Comparison of ENCODE assay signal across 1 cellular context in genomic region chr17:63406689-63407330, GRCh38.
A peak's percentile ranks its signal among the peaks of the same experiment; 100 is the strongest.
TF ChIP-seq lines count a peak whose summit lies in the region.

No MANE protein-coding gene starts in this region.

TF ChIP-seq in K562, 482 proteins besides CTCF, POLR2A, EP300 and RAD21 (continued from another document):
- TF ChIP-seq, protein P1, sequence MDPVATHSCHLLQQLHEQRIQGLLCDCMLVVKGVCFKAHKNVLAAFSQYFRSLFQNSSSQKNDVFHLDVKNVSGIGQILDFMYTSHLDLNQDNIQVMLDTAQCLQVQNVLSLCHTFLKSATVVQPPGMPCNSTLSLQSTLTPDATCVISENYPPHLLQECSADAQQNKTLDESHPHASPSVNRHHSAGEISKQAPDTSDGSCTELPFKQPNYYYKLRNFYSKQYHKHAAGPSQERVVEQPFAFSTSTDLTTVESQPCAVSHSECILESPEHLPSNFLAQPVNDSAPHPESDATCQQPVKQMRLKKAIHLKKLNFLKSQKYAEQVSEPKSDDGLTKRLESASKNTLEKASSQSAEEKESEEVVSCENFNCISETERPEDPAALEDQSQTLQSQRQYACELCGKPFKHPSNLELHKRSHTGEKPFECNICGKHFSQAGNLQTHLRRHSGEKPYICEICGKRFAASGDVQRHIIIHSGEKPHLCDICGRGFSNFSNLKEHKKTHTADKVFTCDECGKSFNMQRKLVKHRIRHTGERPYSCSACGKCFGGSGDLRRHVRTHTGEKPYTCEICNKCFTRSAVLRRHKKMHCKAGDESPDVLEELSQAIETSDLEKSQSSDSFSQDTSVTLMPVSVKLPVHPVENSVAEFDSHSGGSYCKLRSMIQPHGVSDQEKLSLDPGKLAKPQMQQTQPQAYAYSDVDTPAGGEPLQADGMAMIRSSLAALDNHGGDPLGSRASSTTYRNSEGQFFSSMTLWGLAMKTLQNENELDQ (CRISPR knock-in tag; IDR thresholded peaks at IDR 0.05; ENCODE audit: borderline replicate concordance): no peak
- peak; percentile 44; the same call in 1 of the 2 replicates for TF ChIP-seq NBN (IDR thresholded peaks at IDR 0.05; ENCODE audit: low read depth)
- TF ChIP-seq, protein P2, sequence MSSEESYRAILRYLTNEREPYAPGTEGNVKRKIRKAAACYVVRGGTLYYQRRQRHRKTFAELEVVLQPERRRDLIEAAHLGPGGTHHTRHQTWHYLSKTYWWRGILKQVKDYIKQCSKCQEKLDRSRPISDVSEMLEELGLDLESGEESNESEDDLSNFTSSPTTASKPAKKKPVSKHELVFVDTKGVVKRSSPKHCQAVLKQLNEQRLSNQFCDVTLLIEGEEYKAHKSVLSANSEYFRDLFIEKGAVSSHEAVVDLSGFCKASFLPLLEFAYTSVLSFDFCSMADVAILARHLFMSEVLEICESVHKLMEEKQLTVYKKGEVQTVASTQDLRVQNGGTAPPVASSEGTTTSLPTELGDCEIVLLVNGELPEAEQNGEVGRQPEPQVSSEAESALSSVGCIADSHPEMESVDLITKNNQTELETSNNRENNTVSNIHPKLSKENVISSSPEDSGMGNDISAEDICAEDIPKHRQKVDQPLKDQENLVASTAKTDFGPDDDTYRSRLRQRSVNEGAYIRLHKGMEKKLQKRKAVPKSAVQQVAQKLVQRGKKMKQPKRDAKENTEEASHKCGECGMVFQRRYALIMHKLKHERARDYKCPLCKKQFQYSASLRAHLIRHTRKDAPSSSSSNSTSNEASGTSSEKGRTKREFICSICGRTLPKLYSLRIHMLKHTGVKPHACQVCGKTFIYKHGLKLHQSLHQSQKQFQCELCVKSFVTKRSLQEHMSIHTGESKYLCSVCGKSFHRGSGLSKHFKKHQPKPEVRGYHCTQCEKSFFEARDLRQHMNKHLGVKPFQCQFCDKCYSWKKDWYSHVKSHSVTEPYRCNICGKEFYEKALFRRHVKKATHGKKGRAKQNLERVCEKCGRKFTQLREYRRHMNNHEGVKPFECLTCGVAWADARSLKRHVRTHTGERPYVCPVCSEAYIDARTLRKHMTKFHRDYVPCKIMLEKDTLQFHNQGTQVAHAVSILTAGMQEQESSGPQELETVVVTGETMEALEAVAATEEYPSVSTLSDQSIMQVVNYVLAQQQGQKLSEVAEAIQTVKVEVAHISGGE (CRISPR knock-in tag; IDR thresholded peaks at IDR 0.05): no peak
- TF ChIP-seq RCOR1 (IDR thresholded peaks at IDR 0.05; ENCODE audit: borderline replicate concordance in 1 of 2, low read depth in 2 of 2, low read length in 2 of 2): peak in 1 of 2 experiments; percentile 64; a peak in 1 of 4 replicates
- no peak for TF ChIP-seq HSF4 (CRISPR knock-in tag; IDR thresholded peaks at IDR 0.05; ENCODE audit: borderline replicate concordance)
- no peak for TF ChIP-seq POLR3A (IDR thresholded peaks at IDR 0.05; ENCODE audit: borderline replicate concordance, extremely low read depth, insufficient read depth, insufficient read length)
- 0 out of 2 replicates have a peak, but pooled peaks have one; percentile 16 for TF ChIP-seq MTA3 (IDR thresholded peaks at IDR 0.05; ENCODE audit: borderline replicate concordance)
- peak; percentile 15; the same call in 1 of the 2 replicates for TF ChIP-seq STAT5A (IDR thresholded peaks at IDR 0.05; ENCODE audit: borderline replicate concordance, low read length)
- TF ChIP-seq STAG1 (CRISPR knock-in tag; IDR thresholded peaks at IDR 0.05; ENCODE audit: borderline replicate concordance): peak; percentile 42; the same call in 1 of the 2 replicates
- peak; percentile 18 for TF ChIP-seq MEIS2 (IDR thresholded peaks at IDR 0.05; ENCODE audit: partially characterized antibody)
- TF ChIP-seq, protein P3, sequence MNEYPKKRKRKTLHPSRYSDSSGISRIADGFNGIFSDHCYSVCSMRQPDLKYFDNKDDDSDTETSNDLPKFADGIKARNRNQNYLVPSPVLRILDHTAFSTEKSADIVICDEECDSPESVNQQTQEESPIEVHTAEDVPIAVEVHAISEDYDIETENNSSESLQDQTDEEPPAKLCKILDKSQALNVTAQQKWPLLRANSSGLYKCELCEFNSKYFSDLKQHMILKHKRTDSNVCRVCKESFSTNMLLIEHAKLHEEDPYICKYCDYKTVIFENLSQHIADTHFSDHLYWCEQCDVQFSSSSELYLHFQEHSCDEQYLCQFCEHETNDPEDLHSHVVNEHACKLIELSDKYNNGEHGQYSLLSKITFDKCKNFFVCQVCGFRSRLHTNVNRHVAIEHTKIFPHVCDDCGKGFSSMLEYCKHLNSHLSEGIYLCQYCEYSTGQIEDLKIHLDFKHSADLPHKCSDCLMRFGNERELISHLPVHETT (CRISPR knock-in tag; conservative IDR thresholded peaks at IDR 0.05 in 1 of 2, IDR thresholded peaks at IDR 0.05 in 1 of 2): peak in 1 of 2 experiments; percentile 29; a peak in 1 of 4 replicates
- peak; percentile 47 for TF ChIP-seq CREM (IDR thresholded peaks at IDR 0.05; ENCODE audit: low read depth)
- TF ChIP-seq RHOXF2B (CRISPR knock-in tag; conservative IDR thresholded peaks at IDR 0.05): no peak
- TF ChIP-seq JUND (IDR thresholded peaks at IDR 0.05; ENCODE audit: borderline replicate concordance, low read depth, low read length): no peak
- peak; percentile 36; the same call in 1 of the 3 replicates for TF ChIP-seq JUND (tag; IDR thresholded peaks at IDR 0.05; ENCODE audit: borderline replicate concordance, low read depth, low read length)
- TF ChIP-seq ZEB2 (IDR thresholded peaks at IDR 0.05): peak; percentile 44; the same call in 1 of the 2 replicates
- TF ChIP-seq, protein P4, sequence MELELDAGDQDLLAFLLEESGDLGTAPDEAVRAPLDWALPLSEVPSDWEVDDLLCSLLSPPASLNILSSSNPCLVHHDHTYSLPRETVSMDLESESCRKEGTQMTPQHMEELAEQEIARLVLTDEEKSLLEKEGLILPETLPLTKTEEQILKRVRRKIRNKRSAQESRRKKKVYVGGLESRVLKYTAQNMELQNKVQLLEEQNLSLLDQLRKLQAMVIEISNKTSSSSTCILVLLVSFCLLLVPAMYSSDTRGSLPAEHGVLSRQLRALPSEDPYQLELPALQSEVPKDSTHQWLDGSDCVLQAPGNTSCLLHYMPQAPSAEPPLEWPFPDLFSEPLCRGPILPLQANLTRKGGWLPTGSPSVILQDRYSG (tag; conservative IDR thresholded peaks at IDR 0.05; ENCODE audit: low read depth): no peak
- TF ChIP-seq KAT2B (IDR thresholded peaks at IDR 0.05; ENCODE audit: low read depth, low read length): no peak
- TF ChIP-seq RB1 (IDR thresholded peaks at IDR 0.05; ENCODE audit: low read depth): 0 out of 2 replicates have a peak, but pooled peaks have one; percentile 36
- no peak for TF ChIP-seq HNRNPH1 (optimal IDR thresholded peaks at IDR 0.05; ENCODE audit: low read depth, low read length)
- TF ChIP-seq XRCC5 (IDR thresholded peaks at IDR 0.05; ENCODE audit: low read depth, low read length): 0 out of 2 replicates have a peak, but pooled peaks have one; percentile 37
- TF ChIP-seq MIER1 (IDR thresholded peaks at IDR 0.05; ENCODE audit: low read depth): no peak
- TF ChIP-seq FOXJ3 (CRISPR knock-in tag; IDR thresholded peaks at IDR 0.05): no peak
- TF ChIP-seq ATF7 (IDR thresholded peaks at IDR 0.05): peak; percentile 21; the same call in 1 of the 2 replicates
